In the genomic region with DNA sequence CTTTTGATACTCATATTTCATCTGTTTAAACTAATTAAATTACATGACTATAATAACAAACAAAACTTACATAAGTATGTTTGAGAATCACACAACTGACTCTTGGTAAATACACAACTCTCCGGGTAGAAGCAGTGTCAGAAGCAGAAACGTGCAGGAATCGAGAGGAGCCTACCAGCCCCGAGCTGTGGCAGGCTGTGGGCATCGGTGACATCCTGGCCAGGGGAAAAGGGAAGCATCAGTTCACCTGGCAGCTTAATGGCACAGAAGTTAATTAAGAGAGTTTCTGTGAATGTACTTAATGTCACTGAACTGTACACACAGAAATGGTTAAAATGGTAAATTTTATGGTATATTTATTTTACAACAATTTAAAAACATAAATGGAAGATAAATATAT, we compare ENCODE assay signal across 14 cellular contexts.
DNase-seq lines count a peak whose midpoint lies in the region; ATAC-seq and TF ChIP-seq lines count a peak whose summit lies in the region.
"Had no signal": no experiment of that assay in that cellular context is flagged by ENCODE, and none has a peak within 500 bp of the region (broad histone marks: within the 10 kb centered on the region; RNA-seq: fewer than 3 reads in every experiment).

No MANE protein-coding gene starts in this region.

- peak overlapping the region; percentile 8 for H3K4me3 ChIP-seq in NB4 (ENCODE audit: low read depth, low read length)
- H3K4me3 ChIP-seq in sigmoid colon = no peak overlapping the region
- H3K4me3 ChIP-seq in upper lobe of right lung = no peak overlapping the region
- H3K4me3 ChIP-seq: GM23338 had no signal

- H3K27me3 ChIP-seq in sigmoid colon = no peaks in the 10 kb centered on the region
- no peaks in the 10 kb centered on the region for H3K27me3 ChIP-seq in upper lobe of right lung

- TF ChIP-seq CTCF in NB4 (IDR thresholded peaks at IDR 0.05; ENCODE audit: low read depth, low read length) (no peak), sigmoid colon (IDR thresholded peaks at IDR 0.05) (no peak), upper lobe of right lung (IDR thresholded peaks at IDR 0.05) (no peak)

- H3K36me3 Mint-ChIP-seq in stimulated activated naive CD8-positive, alpha-beta T cell treated with anti-CD3 and anti-CD28 coated beads, Interleukin-15, Interleukin-2, amounts not matched to agents 100 ng/mL and 50 ng/mL, for 24 hours (ENCODE audit: low read depth) = peaks cover 38% of the 10 kb centered on the region
- peaks cover 23% of the 10 kb centered on the region for H3K36me3 Mint-ChIP-seq in activated naive CD8-positive, alpha-beta T cell treated with anti-CD3 and anti-CD28 coated beads, Interleukin-2, amount 50 U/mL, for 24 hours (ENCODE audit: low read depth)

- TF ChIP-seq POLR2A in NB4 (IDR thresholded peaks at IDR 0.05; ENCODE audit: extremely low read depth, insufficient read length) = no peak
- no peak for TF ChIP-seq POLR2A in sigmoid colon (IDR thresholded peaks at IDR 0.05)

- no peak for ATAC-seq in stimulated activated naive CD8-positive, alpha-beta T cell treated with anti-CD3 and anti-CD28 coated beads, Interleukin-15, Interleukin-2, amounts not matched to agents 100 U/mL and 50 U/mL, for 24 hours
- no peak for ATAC-seq in activated naive CD8-positive, alpha-beta T cell treated with anti-CD3 and anti-CD28 coated beads, Interleukin-2, amount 50 U/mL, for 24 hours
- ATAC-seq in upper lobe of right lung = no peak
- ATAC-seq: left colon, PC-3 had no signal

- H3K4me3 Mint-ChIP-seq in stimulated activated naive CD8-positive, alpha-beta T cell treated with anti-CD3 and anti-CD28 coated beads, Interleukin-15, Interleukin-2, amounts not matched to agents 100 ng/mL and 50 ng/mL, for 24 hours = peak overlapping the region; percentile 3
- H3K4me3 Mint-ChIP-seq in activated naive CD8-positive, alpha-beta T cell treated with anti-CD3 and anti-CD28 coated beads, Interleukin-2, amount 50 U/mL, for 24 hours = no peak overlapping the region
- H3K4me3 Mint-ChIP-seq: GM23338 had no signal

- H3K4me1 Mint-ChIP-seq in stimulated activated naive CD8-positive, alpha-beta T cell treated with anti-CD3 and anti-CD28 coated beads, Interleukin-15, Interleukin-2, amounts not matched to agents 100 ng/mL and 50 ng/mL, for 24 hours (ENCODE audit: low read depth) = peaks cover 34% of the 10 kb centered on the region
- peaks cover 33% of the 10 kb centered on the region for H3K4me1 Mint-ChIP-seq in activated naive CD8-positive, alpha-beta T cell treated with anti-CD3 and anti-CD28 coated beads, Interleukin-2, amount 50 U/mL, for 24 hours

- intact Hi-C loops in sigmoid colon (cut with DNase I) (loop anchor here (2.0 kb wide), 1 partner anchor 91 kb away; the partner anchor contains the start of gene CRTC3), upper lobe of right lung (cut with DNase I) (no loop called here)

- H3K27me3 Mint-ChIP-seq in stimulated activated naive CD8-positive, alpha-beta T cell treated with anti-CD3 and anti-CD28 coated beads, Interleukin-15, Interleukin-2, amounts not matched to agents 100 ng/mL and 50 ng/mL, for 24 hours = no peaks in the 10 kb centered on the region
- no peaks in the 10 kb centered on the region for H3K27me3 Mint-ChIP-seq in activated naive CD8-positive, alpha-beta T cell treated with anti-CD3 and anti-CD28 coated beads, Interleukin-2, amount 50 U/mL, for 24 hours

- H3K36me3 ChIP-seq in sigmoid colon = peaks cover 4 to 87% (median 14%) of the 10 kb centered on the region in 4 donors
- H3K36me3 ChIP-seq in upper lobe of right lung = peaks cover 87% of the 10 kb centered on the region

- H3K27ac Mint-ChIP-seq in stimulated activated naive CD8-positive, alpha-beta T cell treated with anti-CD3 and anti-CD28 coated beads, Interleukin-15, Interleukin-2, amounts not matched to agents 100 ng/mL and 50 ng/mL, for 24 hours = no peak overlapping the region
- H3K27ac Mint-ChIP-seq in activated naive CD8-positive, alpha-beta T cell treated with anti-CD3 and anti-CD28 coated beads, Interleukin-2, amount 50 U/mL, for 24 hours = peak overlapping the region; percentile 29
- H3K27ac Mint-ChIP-seq: GM23338 had no signal

- peaks cover 0 to 21% (median 17%) of the 10 kb centered on the region in 4 donors for H3K4me1 ChIP-seq in sigmoid colon
- peaks cover 18% of the 10 kb centered on the region for H3K4me1 ChIP-seq in upper lobe of right lung

- DNase-seq in stimulated activated naive CD8-positive, alpha-beta T cell treated with anti-CD3 and anti-CD28 coated beads, Interleukin-15, Interleukin-2, amounts not matched to agents 100 U/mL and 50 U/mL, for 24 hours = no peak
- DNase-seq in NB4 (ENCODE audit: low read depth) = peak; percentile 48
- DNase-seq in activated naive CD8-positive, alpha-beta T cell treated with anti-CD3 and anti-CD28 coated beads, Interleukin-2, amount 50 U/mL, for 24 hours = no peak
- DNase-seq in stimulated activated CD4-positive, alpha-beta T cell treated with anti-CD3 and anti-CD28 coated beads, Interleukin-2, amount 100 ng/mL, for 48 hours = no peak
- no peak for DNase-seq in sigmoid colon
- no peak for DNase-seq in upper lobe of right lung
- DNase-seq: left colon; NCI-H187 treated with DMSO at 0.1 percent for 48 hours; NCI-H510A treated with DMSO at 0.1 percent for 48 hours; PC-3; posterior cingulate gyrus; stimulated activated naive CD4-positive, alpha-beta T cell treated with Interleukin-2 at 50 U/mL for 16 hours had no signal

- H3K9me3 ChIP-seq in sigmoid colon (no peaks in the 10 kb centered on the region), upper lobe of right lung (no peaks in the 10 kb centered on the region)

- no peak for TF ChIP-seq EP300 in sigmoid colon (IDR thresholded peaks at IDR 0.05)

- no peak overlapping the region for H3K27ac ChIP-seq in sigmoid colon
- H3K27ac ChIP-seq in upper lobe of right lung = no peak overlapping the region

- 48 to 87% methylated on average over 5 of the region's 5 CpGs for WGBS in sigmoid colon, 2 donors

- H3K9me3 Mint-ChIP-seq in stimulated activated naive CD8-positive, alpha-beta T cell treated with anti-CD3 and anti-CD28 coated beads, Interleukin-15, Interleukin-2, amounts not matched to agents 100 ng/mL and 50 ng/mL, for 24 hours = no peaks in the 10 kb centered on the region
- H3K9me3 Mint-ChIP-seq in activated naive CD8-positive, alpha-beta T cell treated with anti-CD3 and anti-CD28 coated beads, Interleukin-2, amount 50 U/mL, for 24 hours = no peaks in the 10 kb centered on the region
- H3K9me3 Mint-ChIP-seq: GM23338 had no signal
